ENCODE assay signal across 30 cellular contexts in genomic region chr20:44662256-44662655, GRCh38. TPM values are rescaled to one million over a fixed set of nuclear protein-coding genes. Genes with fewer than 3 reads are reported as not detected.
"Had no signal": no experiment of that assay in that cellular context is flagged by ENCODE, and none has a peak within 500 bp of the region (broad histone marks: within the 10 kb centered on the region; RNA-seq: fewer than 3 reads in every experiment).

No MANE protein-coding gene starts in this region.

- ATAC-seq: activated CD8-positive, alpha-beta T cell treated with anti-CD3 and anti-CD28 coated beads for 36 hours; activated T-cell treated with anti-CD3 and anti-CD28 coated beads, Interleukin-2, amount 50 U/mL, for 72 hours; body of pancreas; gastroesophageal sphincter; left cardiac atrium; left ventricle myocardium superior; mucosa of descending colon; natural killer cell treated with Interleukin-12 subunit alpha and Interleukin-12 subunit beta and Interleukin-15 and Interleukin-18, amount 100 ng/mL, for 72 hours; right lobe of liver; stimulated activated naive CD8-positive, alpha-beta T cell treated with anti-CD3 and anti-CD28 coated beads, Interleukin-15, amount 100 ng/mL, for 72 hours; T-helper 17 cell had no signal

- H3K9me3 Mint-ChIP-seq: activated CD8-positive, alpha-beta T cell treated with anti-CD3 and anti-CD28 coated beads for 36 hours; activated T-cell treated with anti-CD3 and anti-CD28 coated beads, Interleukin-2, amount 50 U/mL, for 72 hours; natural killer cell treated with Interleukin-12 subunit alpha and Interleukin-12 subunit beta and Interleukin-15 and Interleukin-18, amount 100 ng/mL, for 72 hours; stimulated activated naive CD8-positive, alpha-beta T cell treated with anti-CD3 and anti-CD28 coated beads, Interleukin-15, amount 100 ng/mL, for 72 hours had no signal

- H3K27ac Mint-ChIP-seq: activated CD8-positive, alpha-beta T cell treated with anti-CD3 and anti-CD28 coated beads for 36 hours; activated naive CD8-positive, alpha-beta T cell; activated T-cell treated with anti-CD3 and anti-CD28 coated beads, Interleukin-2, amount 50 U/mL, for 72 hours; natural killer cell treated with Interleukin-12 subunit alpha and Interleukin-12 subunit beta and Interleukin-15 and Interleukin-18, amount 100 ng/mL, for 72 hours; progenitor cell of endocrine pancreas; stimulated activated naive CD8-positive, alpha-beta T cell treated with anti-CD3 and anti-CD28 coated beads, Interleukin-15, amount 100 ng/mL, for 72 hours; T-helper 17 cell had no signal

- H3K4me3 ChIP-seq: body of pancreas, gastroesophageal sphincter, mucosa of descending colon, ovary, right lobe of liver, upper lobe of left lung, vagina had no signal

- DNase-seq: activated CD4-positive, alpha-beta T cell treated with anti-CD3 and anti-CD28 coated beads, Interleukin-2, amount 50 U/mL, for 1 hour; activated CD4-positive, CD25-positive, alpha-beta regulatory T cell treated with anti-CD3 and anti-CD28 coated beads, Interleukin-2, amount 50 U/mL, for 72 hours; activated CD8-positive, alpha-beta T cell treated with anti-CD3 and anti-CD28 coated beads for 36 hours; activated naive CD4-positive, alpha-beta T cell; activated T-cell treated with anti-CD3 and anti-CD28 coated beads, Interleukin-2, amount 50 U/mL, for 72 hours; aorta; body of pancreas; effector CD8-positive, alpha-beta T cell; hippocampal formation; left cardiac atrium; left ventricle myocardium superior; mucosa of descending colon; ovary; right lobe of liver; stimulated activated CD4-positive, alpha-beta T cell treated with anti-CD3 and anti-CD28 coated beads, Interleukin-2, amount 100 ng/mL, for 48 hours; stimulated activated naive CD8-positive, alpha-beta T cell treated with anti-CD3 and anti-CD28 coated beads, Interleukin-15, amount 100 ng/mL, for 72 hours; substantia nigra; T-helper 17 cell; T1000; upper lobe of left lung had no signal

- H3K27me3 Mint-ChIP-seq: activated CD8-positive, alpha-beta T cell treated with anti-CD3 and anti-CD28 coated beads for 36 hours; activated naive CD8-positive, alpha-beta T cell; natural killer cell treated with Interleukin-12 subunit alpha and Interleukin-12 subunit beta and Interleukin-15 and Interleukin-18, amount 100 ng/mL, for 72 hours; stimulated activated naive CD8-positive, alpha-beta T cell treated with anti-CD3 and anti-CD28 coated beads, Interleukin-15, amount 100 ng/mL, for 72 hours; T-helper 17 cell had no signal

- H3K36me3 ChIP-seq: gastroesophageal sphincter, ovary, right lobe of liver, upper lobe of left lung, vagina had no signal

- H3K36me3 Mint-ChIP-seq: activated naive CD8-positive, alpha-beta T cell; natural killer cell treated with Interleukin-12 subunit alpha and Interleukin-12 subunit beta and Interleukin-15 and Interleukin-18, amount 100 ng/mL, for 72 hours had no signal

- H3K27me3 ChIP-seq: body of pancreas, ovary, right lobe of liver, upper lobe of left lung, vagina had no signal

- H3K4me3 Mint-ChIP-seq: activated CD8-positive, alpha-beta T cell treated with anti-CD3 and anti-CD28 coated beads for 36 hours; activated naive CD8-positive, alpha-beta T cell; activated T-cell treated with anti-CD3 and anti-CD28 coated beads, Interleukin-2, amount 50 U/mL, for 72 hours; natural killer cell treated with Interleukin-12 subunit alpha and Interleukin-12 subunit beta and Interleukin-15 and Interleukin-18, amount 100 ng/mL, for 72 hours; stimulated activated naive CD8-positive, alpha-beta T cell treated with anti-CD3 and anti-CD28 coated beads, Interleukin-15, amount 100 ng/mL, for 72 hours; T-helper 17 cell had no signal

- H3K4me1 ChIP-seq: body of pancreas, gastroesophageal sphincter, right lobe of liver, upper lobe of left lung, vagina had no signal

- FAIRE-seq: colon, keratinocyte had no signal

- H3K27ac ChIP-seq: body of pancreas, gastroesophageal sphincter, ovary, right lobe of liver, upper lobe of left lung, vagina had no signal

- H3K9me3 ChIP-seq: body of pancreas, gastroesophageal sphincter, mucosa of descending colon, ovary, right lobe of liver, upper lobe of left lung, vagina had no signal

RNA-seq across cellular contexts. Expression of gene CCN5, which starts 52.9 kb away (rescaled TPM):
- total RNA-seq: activated CD8-positive, alpha-beta T cell treated with anti-CD3 and anti-CD28 coated beads for 36 hours; activated T-cell treated with anti-CD3 and anti-CD28 coated beads, Interleukin-2, amount 50 U/mL, for 72 hours; dermis microvascular lymphatic vessel endothelial cell; lung microvascular endothelial cell; natural killer cell treated with Interleukin-12 subunit alpha and Interleukin-12 subunit beta and Interleukin-15 and Interleukin-18, amount 100 ng/mL, for 72 hours; progenitor cell of endocrine pancreas; skeletal muscle tissue; T-helper 17 cell had no signal
- polyA plus RNA-seq: keratinocyte had no signal
